9 cellular contexts compared by ENCODE assay signal in genomic region chr2:224894356-224894755, GRCh38.
DNase-seq lines count a peak whose midpoint lies in the region; ATAC-seq and TF ChIP-seq lines count a peak whose summit lies in the region.
"Had no signal": no experiment of that assay in that cellular context is flagged by ENCODE, and none has a peak within 500 bp of the region (broad histone marks: within the 10 kb centered on the region; RNA-seq: fewer than 3 reads in every experiment).

No MANE protein-coding gene starts in this region.

- ATAC-seq in GM18520 (IDR thresholded peaks at IDR 0.05; ENCODE audit: unreplicated experiment) (peak; percentile 92), HG02571 (IDR thresholded peaks at IDR 0.05; ENCODE audit: unreplicated experiment) (peak; percentile 78), sciatic nerve (no peak)

- no peaks in the 10 kb centered on the region for H3K27me3 ChIP-seq in stomach

- H3K27ac ChIP-seq in stomach = peak overlapping the region in 1 of 5 donors; percentile 20
- H3K27ac ChIP-seq: thoracic aorta had no signal

- no peaks in the 10 kb centered on the region for H3K36me3 ChIP-seq in stomach
- H3K36me3 ChIP-seq: thoracic aorta had no signal

- no peak for TF ChIP-seq CTCF in stomach (IDR thresholded peaks at IDR 0.05)

- no peaks in the 10 kb centered on the region for H3K9me3 ChIP-seq in stomach
- H3K9me3 ChIP-seq: thoracic aorta had no signal

- H3K4me1 ChIP-seq in stomach = no peaks in the 10 kb centered on the region

- DNase-seq in MV-4-11 (lab: John Stamatoyannopoulos, UW) (peak; percentile 97), medulla oblongata (ENCODE audit: extremely low spot score) (peak; percentile 80), NCI-H2029 (lab: John Stamatoyannopoulos, UW) (no peak), NCI-H1105 treated with DMSO at 0.1 percent for 48 hours (lab: John Stamatoyannopoulos, UW) (no peak), sciatic nerve (ENCODE audit: low spot score) (no peak), stomach (no peak)

- intact Hi-C loops in sciatic nerve (cut with DNase I) = no loop called here
- intact Hi-C loops in stomach (cut with DNase I; ENCODE audit: low total_unique reads) = no loop called here

- no peak overlapping the region for H3K4me3 ChIP-seq in stomach
- H3K4me3 ChIP-seq: thoracic aorta had no signal

- 60 to 81% (median 67%) methylated on average over 3 of the region's 3 CpGs for WGBS in stomach, 5 donors

- no peak for TF ChIP-seq POLR2A in stomach (IDR thresholded peaks at IDR 0.05)

- TF ChIP-seq EP300 in stomach (IDR thresholded peaks at IDR 0.05) = no peak

Comparison
In these comparisons a context has a peak if more than half of its experiments do, and no peak if none do; other contexts are left out.
1. DNase-seq: peak in MV-4-11 (single experiment) and medulla oblongata (single experiment); none in NCI-H2029 (single experiment), NCI-H1105 treated with DMSO at 0.1 percent for 48 hours (single experiment), sciatic nerve (single experiment) and stomach (single experiment).